1 cellular context compared by ENCODE assay signal in the genomic region with DNA sequence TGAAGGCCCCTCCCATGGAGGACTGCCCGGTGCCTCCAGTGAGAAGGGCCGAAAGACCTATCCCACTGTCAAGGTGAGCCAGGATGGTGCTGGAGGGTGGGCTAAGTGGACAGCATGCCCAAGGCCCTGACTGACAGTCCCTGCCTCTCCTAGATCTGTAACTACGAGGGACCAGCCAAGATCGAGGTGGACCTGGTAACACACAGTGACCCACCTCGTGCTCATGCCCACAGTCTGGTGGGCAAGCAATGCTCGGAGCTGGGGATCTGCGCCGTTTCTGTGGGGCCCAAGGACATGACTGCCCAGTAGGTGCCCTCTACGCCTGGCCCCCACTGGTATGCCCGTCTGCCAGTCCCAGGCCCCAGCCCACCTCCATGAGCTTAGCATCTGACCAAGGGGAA.
TF ChIP-seq lines count a peak whose summit lies in the region.

No MANE protein-coding gene starts in this region.

TF ChIP-seq in HCT116, 20 proteins besides CTCF, POLR2A, EP300 and RAD21 (continued from another document):
- TF ChIP-seq, protein P1, sequence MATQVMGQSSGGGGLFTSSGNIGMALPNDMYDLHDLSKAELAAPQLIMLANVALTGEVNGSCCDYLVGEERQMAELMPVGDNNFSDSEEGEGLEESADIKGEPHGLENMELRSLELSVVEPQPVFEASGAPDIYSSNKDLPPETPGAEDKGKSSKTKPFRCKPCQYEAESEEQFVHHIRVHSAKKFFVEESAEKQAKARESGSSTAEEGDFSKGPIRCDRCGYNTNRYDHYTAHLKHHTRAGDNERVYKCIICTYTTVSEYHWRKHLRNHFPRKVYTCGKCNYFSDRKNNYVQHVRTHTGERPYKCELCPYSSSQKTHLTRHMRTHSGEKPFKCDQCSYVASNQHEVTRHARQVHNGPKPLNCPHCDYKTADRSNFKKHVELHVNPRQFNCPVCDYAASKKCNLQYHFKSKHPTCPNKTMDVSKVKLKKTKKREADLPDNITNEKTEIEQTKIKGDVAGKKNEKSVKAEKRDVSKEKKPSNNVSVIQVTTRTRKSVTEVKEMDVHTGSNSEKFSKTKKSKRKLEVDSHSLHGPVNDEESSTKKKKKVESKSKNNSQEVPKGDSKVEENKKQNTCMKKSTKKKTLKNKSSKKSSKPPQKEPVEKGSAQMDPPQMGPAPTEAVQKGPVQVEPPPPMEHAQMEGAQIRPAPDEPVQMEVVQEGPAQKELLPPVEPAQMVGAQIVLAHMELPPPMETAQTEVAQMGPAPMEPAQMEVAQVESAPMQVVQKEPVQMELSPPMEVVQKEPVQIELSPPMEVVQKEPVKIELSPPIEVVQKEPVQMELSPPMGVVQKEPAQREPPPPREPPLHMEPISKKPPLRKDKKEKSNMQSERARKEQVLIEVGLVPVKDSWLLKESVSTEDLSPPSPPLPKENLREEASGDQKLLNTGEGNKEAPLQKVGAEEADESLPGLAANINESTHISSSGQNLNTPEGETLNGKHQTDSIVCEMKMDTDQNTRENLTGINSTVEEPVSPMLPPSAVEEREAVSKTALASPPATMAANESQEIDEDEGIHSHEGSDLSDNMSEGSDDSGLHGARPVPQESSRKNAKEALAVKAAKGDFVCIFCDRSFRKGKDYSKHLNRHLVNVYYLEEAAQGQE (IDR thresholded peaks at IDR 0.05; ENCODE audit: low read depth), result no peak
- TF ChIP-seq, protein P2, sequence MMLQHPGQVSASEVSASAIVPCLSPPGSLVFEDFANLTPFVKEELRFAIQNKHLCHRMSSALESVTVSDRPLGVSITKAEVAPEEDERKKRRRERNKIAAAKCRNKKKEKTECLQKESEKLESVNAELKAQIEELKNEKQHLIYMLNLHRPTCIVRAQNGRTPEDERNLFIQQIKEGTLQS (IDR thresholded peaks at IDR 0.05), result no peak
- TF ChIP-seq JUND (IDR thresholded peaks at IDR 0.05) (no peak), CEBPB (IDR thresholded peaks at IDR 0.05; ENCODE audit: low read depth) (no peak), ELF1 (IDR thresholded peaks at IDR 0.05; ENCODE audit: borderline replicate concordance, low read depth) (no peak), POLR2AphosphoS5 (IDR thresholded peaks at IDR 0.05; ENCODE audit: low read depth, low read length) (no peak), EZH2phosphoT487 (IDR thresholded peaks at IDR 0.05; ENCODE audit: borderline replicate concordance) (no peak), SIN3A (IDR thresholded peaks at IDR 0.05; ENCODE audit: low read depth) (no peak), YY1 (IDR thresholded peaks at IDR 0.05; ENCODE audit: extremely low read depth, insufficient replicate concordance, low read depth, low read length) (no peak), TCF7L2 (IDR thresholded peaks at IDR 0.05; ENCODE audit: borderline replicate concordance, extremely low read depth, insufficient read depth, insufficient read length) (no peak), EGR1 (IDR thresholded peaks at IDR 0.05; ENCODE audit: low read depth) (no peak), MAX (IDR thresholded peaks at IDR 0.05) (no peak), ZFX (IDR thresholded peaks at IDR 0.05) (no peak)
